ENCODE assay signal across 10 cellular contexts in genomic region chr10:35136263-35136815, GRCh38. TPM values are rescaled to one million over a fixed set of nuclear protein-coding genes. Genes with fewer than 3 reads are reported as not detected.
DNase-seq lines count a peak whose midpoint lies in the region; ATAC-seq and TF ChIP-seq lines count a peak whose summit lies in the region.
"Had no signal": no experiment of that assay in that cellular context is flagged by ENCODE, and none has a peak within 500 bp of the region (broad histone marks: within the 10 kb centered on the region; RNA-seq: fewer than 3 reads in every experiment).

No MANE protein-coding gene starts in this region.

- no peaks in the 10 kb centered on the region for H3K9me3 ChIP-seq in effector memory CD4-positive, alpha-beta T cell (ENCODE audit: control insufficient read depth, low read length)
- no peaks in the 10 kb centered on the region for H3K9me3 ChIP-seq in uterus

- TF ChIP-seq CTCF in uterus (IDR thresholded peaks at IDR 0.05): no peak

- no peaks in the 10 kb centered on the region for H3K36me3 ChIP-seq in effector memory CD4-positive, alpha-beta T cell (ENCODE audit: control insufficient read depth, insufficient read depth, low read length)
- no peaks in the 10 kb centered on the region for H3K36me3 ChIP-seq in uterus

- H3K4me1 ChIP-seq in effector memory CD4-positive, alpha-beta T cell (ENCODE audit: control insufficient read depth, insufficient read depth, low read length, poor library complexity, severe bottlenecking): peaks cover 11% of the 10 kb centered on the region
- H3K4me1 ChIP-seq in uterus: no peaks in the 10 kb centered on the region

- peak overlapping the region; percentile 32 for H3K27ac ChIP-seq in effector memory CD4-positive, alpha-beta T cell (ENCODE audit: insufficient read depth, low read length, poor library complexity, severe bottlenecking)
- no peak overlapping the region for H3K27ac ChIP-seq in uterus

- H3K4me3 ChIP-seq in effector memory CD4-positive, alpha-beta T cell (ENCODE audit: insufficient read depth, low read depth, low read length, poor library complexity, severe bottlenecking): peak overlapping the region; percentile 18
- no peak overlapping the region for H3K4me3 ChIP-seq in uterus

- intact Hi-C loops in uterus (cut with DNase I; ENCODE audit: low total_unique reads): no loop called here

- ATAC-seq in GM18519 (IDR thresholded peaks at IDR 0.05; ENCODE audit: low FRiP score, unreplicated experiment): peak; percentile 76
- peak; percentile 58 for ATAC-seq in GM21423 (IDR thresholded peaks at IDR 0.05; ENCODE audit: unreplicated experiment)
- ATAC-seq in HG03469 (IDR thresholded peaks at IDR 0.05; ENCODE audit: unreplicated experiment): peak; percentile 51
- ATAC-seq: HCT116 had no signal

- no peak for DNase-seq in effector memory CD4-positive, alpha-beta T cell
- DNase-seq in NCI-H1048 (lab: John Stamatoyannopoulos, UW) (no peak), GDM1 (lab: John Stamatoyannopoulos, UW) (no peak), nucleus accumbens (lab: John Stamatoyannopoulos, UW) (no peak), uterus (no peak)
- DNase-seq: cortex of kidney had no signal

- no peak for TF ChIP-seq POLR2A in uterus (IDR thresholded peaks at IDR 0.05)

- no peaks in the 10 kb centered on the region for H3K27me3 ChIP-seq in effector memory CD4-positive, alpha-beta T cell (replicated peaks; ENCODE audit: control insufficient read depth, insufficient read depth, low read length, poor library complexity, severe bottlenecking)
- no peaks in the 10 kb centered on the region for H3K27me3 ChIP-seq in uterus

RNA-seq across cellular contexts. Expression of gene CREM, which starts 9.7 kb away (rescaled TPM):
- total RNA-seq in uterus: 100 to 1,000 TPM in 1 of 4 donors, 10 to 100 TPM in 3; 35.3 to 183 (median 57.0) TPM

RNA-seq across cellular contexts. Expression of gene CUL2, which starts 46.2 kb away (rescaled TPM):
- 10 to 100 TPM in 3 of 4 donors, 1 to 10 TPM in 1; 6.4 to 43.3 (median 25.3) TPM for total RNA-seq in uterus
